In genomic region chr6:63571382-63571882, GRCh38 we compare ENCODE assay signal across 7 cellular contexts. TPM values are rescaled to one million over a fixed set of nuclear protein-coding genes. Genes with fewer than 3 reads are reported as not detected.
DNase-seq lines count a peak whose midpoint lies in the region; ATAC-seq and TF ChIP-seq lines count a peak whose summit lies in the region.

No MANE protein-coding gene starts in this region.

- H3K27me3 ChIP-seq in SJCRH30 (no peaks in the 10 kb centered on the region), esophagus squamous epithelium (no peaks in the 10 kb centered on the region)

- 0 out of 2 replicates have a peak, but pooled peaks cover 2% of the 10 kb centered on the region for H3K9me3 ChIP-seq in SJCRH30 (replicated peaks)
- no peaks in the 10 kb centered on the region for H3K9me3 ChIP-seq in esophagus squamous epithelium

- ATAC-seq in GM19324 (IDR thresholded peaks at IDR 0.05; ENCODE audit: low FRiP score, unreplicated experiment) (no peak), GM18498 (IDR thresholded peaks at IDR 0.05; ENCODE audit: unreplicated experiment) (no peak)

- TF ChIP-seq CTCF in HFF-Myc (IDR thresholded peaks at IDR 0.05; ENCODE audit: low read depth, low read length, missing control alignments) (no peak), esophagus squamous epithelium (IDR thresholded peaks at IDR 0.05) (no peak), retinal pigment epithelial cell (conservative IDR thresholded peaks at IDR 0.05; ENCODE audit: low read depth, low read length) (peak; percentile 22)

- H3K4me3 ChIP-seq in HFF-Myc (replicated peaks; ENCODE audit: low read depth, low read length) (peak overlapping the region; percentile 86), SJCRH30 (peak overlapping the region; percentile 88), esophagus squamous epithelium (peak overlapping the region; percentile 68 to 97 (median 85)), retinal pigment epithelial cell (ENCODE audit: low read length) (peak overlapping the region; percentile 63)

- H3K4me1 ChIP-seq in SJCRH30 (peaks cover 7% of the 10 kb centered on the region; the same call in 1 of the 2 replicates), esophagus squamous epithelium (peaks cover 5 to 49% (median 13%) of the 10 kb centered on the region in 3 donors)

- H3K36me3 ChIP-seq in SJCRH30, result no peaks in the 10 kb centered on the region
- H3K36me3 ChIP-seq in esophagus squamous epithelium, result peaks cover 0 to 3% (median 0%) of the 10 kb centered on the region in 3 donors

- no peak for TF ChIP-seq POLR2A in esophagus squamous epithelium (IDR thresholded peaks at IDR 0.05)

- 20 to 25% methylated on average over 13 of the region's 13 CpGs for WGBS in esophagus squamous epithelium, 2 donors

- H3K27ac ChIP-seq in SJCRH30, result no peak overlapping the region; the same call in 1 of the 2 replicates
- H3K27ac ChIP-seq in esophagus squamous epithelium, result peak overlapping the region; percentile 89 to 100 (median 99)

- DNase-seq in HFF-Myc (ENCODE audit: extremely low read depth, low read depth) (no peak), SJCRH30 (no peak), esophagus squamous epithelium (lab: John Stamatoyannopoulos, UW) (no peak), retinal pigment epithelial cell (ENCODE audit: low read depth) (peak; percentile 24), SHP77 treated with DMSO at 0.1 percent for 48 hours (lab: John Stamatoyannopoulos, UW) (no peak)

- intact Hi-C loops in esophagus squamous epithelium (cut with DNase I), result no loop called here

RNA-seq across cellular contexts. Expression of gene PTP4A1, which starts 0.8 kb away (rescaled TPM):
- total RNA-seq in SJCRH30 (2014; rRNA removed; shearing (Covaris generic)), result 26.7 and 28.4 TPM in 2 replicates
- total RNA-seq in esophagus squamous epithelium, result 10 to 100 TPM; 30.9 to 73.7 (median 39.8) TPM
